In genomic region chr3:52705688-52706686, GRCh38 we compare ENCODE assay signal across 8 cellular contexts. TPM values are rescaled to one million over a fixed set of nuclear protein-coding genes. Genes with fewer than 3 reads are reported as not detected.
DNase-seq lines count a peak whose midpoint lies in the region; ATAC-seq and TF ChIP-seq lines count a peak whose summit lies in the region.

Gene GLT8D1 (minus strand): TSS chr3:52705791. CDS start chr3:52700460, 5,331 bp downstream.
Gene SPCS1 (plus strand): TSS chr3:52706106. CDS start chr3:52706247, 141 bp downstream.

- H3K4me3 ChIP-seq in kidney epithelial cell (ENCODE audit: low read depth, low read length): peak within 1 kb of the TSS; percentile 88

- H3K4me3 Mint-ChIP-seq in central memory CD8-positive, alpha-beta T cell: peak within 1 kb of the TSS; percentile 93

- no peaks in the 10 kb centered on the region for H3K36me3 ChIP-seq in kidney epithelial cell (ENCODE audit: control insufficient read depth, insufficient read depth, low read length)

- H3K9me3 Mint-ChIP-seq in central memory CD8-positive, alpha-beta T cell: no peaks in the 10 kb centered on the region

- peaks cover 31% of the 10 kb centered on the region for H3K36me3 Mint-ChIP-seq in central memory CD8-positive, alpha-beta T cell (ENCODE audit: insufficient read depth)

- peak within 1 kb of the TSS; percentile 97 for H3K27ac Mint-ChIP-seq in central memory CD8-positive, alpha-beta T cell (ENCODE audit: low read depth)

- H3K27me3 Mint-ChIP-seq in central memory CD8-positive, alpha-beta T cell: no peaks in the 10 kb centered on the region

- H3K4me1 Mint-ChIP-seq in central memory CD8-positive, alpha-beta T cell: peaks cover 24% of the 10 kb centered on the region

- DNase-seq in ACHN (peak; percentile 79), NCI-H226 (peak; percentile 45), kidney epithelial cell (ENCODE audit: low read depth) (no peak)
- peak; percentile 81 to 82 for DNase-seq in central memory CD8-positive, alpha-beta T cell (ENCODE audit: low spot score in 2 of 2)
- peak; percentile 74 to 81 for DNase-seq in stimulated activated CD4-positive, alpha-beta T cell treated with anti-CD3 and anti-CD28 coated beads, Interleukin-15, amount 100 ng/mL, for 48 hours (ENCODE audit: low read depth in 2 of 2)

- TF ChIP-seq CTCF in kidney epithelial cell (IDR thresholded peaks at IDR 0.05; ENCODE audit: insufficient read depth, low read length, poor library complexity, severe bottlenecking): no peak

- H3K27me3 ChIP-seq in kidney epithelial cell (ENCODE audit: control insufficient read depth, insufficient read depth, low read length): no peaks in the 10 kb centered on the region

- in situ Hi-C loops in ACHN (cut with HindIII; ENCODE audit: low pct_ligation_motif_present, low pct_unique_long_range_greater_than_20kb, low sequenced_read_pairs): no loop called here

- ATAC-seq in GM18867 (IDR thresholded peaks at IDR 0.05; ENCODE audit: unreplicated experiment) (peak; percentile 77), HG03103 (IDR thresholded peaks at IDR 0.05; ENCODE audit: low read depth, unreplicated experiment) (peak; percentile 65)
- peak; percentile 94 to 96 for ATAC-seq in activated CD4-positive, CD25-positive, alpha-beta regulatory T cell treated with anti-CD3 and anti-CD28 coated beads, Interleukin-2, amount 50 U/mL, for 24 hours
- peak; percentile 94 for ATAC-seq in central memory CD8-positive, alpha-beta T cell (replicated peaks; ENCODE audit: extremely low read depth, poor library complexity, severe bottlenecking)

RNA-seq across cellular contexts. Expression of gene GLT8D1, which starts in this region (rescaled TPM):
- total RNA-seq in kidney epithelial cell: 40.9 and 45.9 TPM in 2 replicates

RNA-seq across cellular contexts. Expression of gene SPCS1, which starts in this region (rescaled TPM):
- 199 and 237 TPM in 2 replicates for total RNA-seq in kidney epithelial cell
